Comparison of ENCODE assay signal across 14 cellular contexts in the genomic region with DNA sequence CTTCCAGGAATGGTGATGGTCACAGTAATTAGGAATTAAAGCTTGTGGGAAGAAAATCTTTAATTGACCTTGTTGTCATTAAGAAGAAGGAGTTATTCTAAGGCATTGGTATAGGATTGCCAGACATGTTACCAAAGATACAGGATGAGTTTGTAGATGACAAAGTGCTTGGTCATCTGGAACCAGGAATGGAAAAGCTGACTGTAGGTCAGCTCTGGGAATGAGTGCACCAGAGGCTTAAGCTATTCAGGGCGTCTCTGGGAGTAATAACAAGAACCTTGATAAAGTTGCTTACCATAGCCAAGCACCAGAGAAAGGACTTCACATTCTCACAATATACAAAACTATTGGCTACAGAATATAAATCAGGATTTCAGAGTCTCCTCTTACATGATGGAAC.
A peak's percentile ranks its signal among the peaks of the same experiment; 100 is the strongest.
DNase-seq lines count a peak whose midpoint lies in the region; ATAC-seq and TF ChIP-seq lines count a peak whose summit lies in the region.
"Had no signal": no experiment of that assay in that cellular context is flagged by ENCODE, and none has a peak within 500 bp of the region (broad histone marks: within the 10 kb centered on the region; RNA-seq: fewer than 3 reads in every experiment).

No MANE protein-coding gene starts in this region.

- no peak overlapping the region for H3K4me3 Mint-ChIP-seq in memory B cell
- H3K4me3 Mint-ChIP-seq: dendritic cell treated with granulocyte-macrophage colony-stimulating factor and Interleukin-4, amounts not matched to agents 40 ng/mL and 50 ng/mL, for 4 days had no signal

- POLR2A ChIA-PET in BJ (lab: Charles Lee), result no interaction called here

- no peaks in the 10 kb centered on the region for H3K9me3 Mint-ChIP-seq in memory B cell
- H3K9me3 Mint-ChIP-seq: dendritic cell treated with granulocyte-macrophage colony-stimulating factor and Interleukin-4, amounts not matched to agents 40 ng/mL and 50 ng/mL, for 4 days had no signal

- H3K27ac Mint-ChIP-seq in memory B cell, result peak overlapping the region; percentile 68
- H3K27ac Mint-ChIP-seq: dendritic cell treated with granulocyte-macrophage colony-stimulating factor and Interleukin-4, amounts not matched to agents 40 ng/mL and 50 ng/mL, for 4 days had no signal

- peaks cover 32% of the 10 kb centered on the region for H3K4me1 Mint-ChIP-seq in memory B cell

- in situ Hi-C loops in brain microvascular endothelial cell (cut with HindIII; ENCODE audit: low pct_ligation_motif_present, low sequenced_read_pairs), result no loop called here

- peak; percentile 64 for DNase-seq in BJ (ENCODE audit: low read depth)
- peak; percentile 71 for DNase-seq in brain microvascular endothelial cell
- DNase-seq in memory B cell (ENCODE audit: low spot score in 2 of 2), result no peak
- DNase-seq in NCI-H345 treated with DMSO at 0.1 percent for 48 hours (lab: John Stamatoyannopoulos, UW; ENCODE audit: unreplicated experiment), result no peak
- no peak for DNase-seq in inferior parietal cortex (ENCODE audit: extremely low spot score)
- no peak for DNase-seq in RPMI8226
- DNase-seq in activated naive CD4-positive, alpha-beta T cell (lab: John Stamatoyannopoulos, UW), result no peak
- DNase-seq: DMS79; NCI-H2107; occipital lobe; stimulated activated CD4-positive, alpha-beta T cell treated with anti-CD3 and anti-CD28 coated beads, Interleukin-2, amount 100 ng/mL, for 48 hours had no signal

- TF ChIP-seq CTCF in BJ (IDR thresholded peaks at IDR 0.05; ENCODE audit: insufficient read depth, low read depth, low read length) (no peak), brain microvascular endothelial cell (IDR thresholded peaks at IDR 0.05; ENCODE audit: low read depth, low read length, missing control alignments) (no peak)

- no peak overlapping the region for H3K4me3 ChIP-seq in BJ (ENCODE audit: low read depth, low read length)
- no peak overlapping the region for H3K4me3 ChIP-seq in brain microvascular endothelial cell (ENCODE audit: low read depth, low read length)

- H3K36me3 ChIP-seq in BJ (ENCODE audit: control insufficient read depth, insufficient read depth, low read length) (no peaks in the 10 kb centered on the region), brain microvascular endothelial cell (replicated peaks) (no peaks in the 10 kb centered on the region)

- ATAC-seq in HG02870 (IDR thresholded peaks at IDR 0.05; ENCODE audit: unreplicated experiment) (peak; percentile 51), memory B cell (ENCODE audit: low read depth) (no peak)

- CTCF ChIA-PET in BJ (lab: Yijun Ruan, JAX), result interaction anchor here (0.7 kb wide), 1 partner anchor 88 kb away, joined by 3 read pairs; no protein-coding TSS in a partner anchor

- H3K27me3 ChIP-seq in BJ (ENCODE audit: control insufficient read depth, insufficient read depth, low read length) (no peaks in the 10 kb centered on the region), brain microvascular endothelial cell (replicated peaks) (no peaks in the 10 kb centered on the region)

- H3K36me3 Mint-ChIP-seq in memory B cell, result peaks cover 13% of the 10 kb centered on the region

- H3K27ac ChIP-seq in brain microvascular endothelial cell, result peak overlapping the region; percentile 50
- H3K27ac ChIP-seq: VCaP had no signal

- H3K27me3 Mint-ChIP-seq in memory B cell, result no peaks in the 10 kb centered on the region
- H3K27me3 Mint-ChIP-seq: dendritic cell treated with granulocyte-macrophage colony-stimulating factor and Interleukin-4, amounts not matched to agents 40 ng/mL and 50 ng/mL, for 4 days had no signal

Comparison
In these comparisons a context has a peak if more than half of its experiments do, and no peak if none do; other contexts are left out.
1. DNase-seq: peak in BJ (single experiment) and brain microvascular endothelial cell (single experiment); none in memory B cell (0 of 2), NCI-H345 treated with DMSO at 0.1 percent for 48 hours (single experiment), inferior parietal cortex (single experiment), RPMI8226 (single experiment) and activated naive CD4-positive, alpha-beta T cell (0 of 4).